11 cellular contexts compared by ENCODE assay signal in the genomic region with DNA sequence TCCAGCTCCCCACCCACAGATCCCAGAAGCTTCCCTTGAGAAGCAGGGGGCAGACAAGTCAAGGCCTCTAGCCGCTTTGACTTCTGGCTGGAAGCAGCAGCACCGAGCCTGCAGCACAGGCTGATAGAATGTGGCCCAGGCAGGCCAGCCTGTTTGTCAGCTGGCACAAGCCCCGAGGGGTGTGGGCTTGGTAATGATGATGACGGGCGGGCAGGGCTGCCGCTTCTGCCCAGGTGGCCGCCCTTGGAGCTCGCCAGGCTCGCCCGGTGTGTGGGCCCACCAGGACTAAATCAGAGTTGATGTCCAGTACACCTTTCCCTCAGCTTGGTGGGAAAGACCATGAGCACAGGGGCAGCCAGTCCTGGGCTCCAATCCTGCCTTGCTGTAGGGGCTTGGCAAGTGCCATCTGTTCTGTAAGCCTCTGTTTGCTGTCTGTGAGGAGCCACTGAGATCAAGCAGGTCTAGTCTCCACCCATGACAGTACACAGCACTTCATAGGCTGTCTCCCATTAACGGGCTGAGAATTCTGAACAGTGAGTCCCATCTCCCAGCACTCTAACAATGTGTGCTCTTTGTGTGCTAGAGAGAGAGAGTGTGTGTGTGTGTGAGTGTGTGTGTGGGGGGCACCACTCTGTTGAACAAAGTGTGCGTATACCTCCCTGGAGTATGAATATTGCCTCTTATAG. TPM values are rescaled to one million over a fixed set of nuclear protein-coding genes. Genes with fewer than 3 reads are reported as not detected.
DNase-seq lines count a peak whose midpoint lies in the region; TF ChIP-seq lines count a peak whose summit lies in the region.
"Had no signal": no experiment of that assay in that cellular context is flagged by ENCODE, and none has a peak within 500 bp of the region (broad histone marks: within the 10 kb centered on the region; RNA-seq: fewer than 3 reads in every experiment).

No MANE protein-coding gene starts in this region.

- H3K27me3 ChIP-seq in ACC112 (ENCODE audit: insufficient read depth, low read length) (no peaks in the 10 kb centered on the region), dorsolateral prefrontal cortex (no peaks in the 10 kb centered on the region), muscle layer of colon (ENCODE audit: control insufficient read depth in 1 of 2, insufficient read depth in 2 of 2, low read length in 2 of 2) (no peaks in the 10 kb centered on the region)
- H3K27me3 ChIP-seq: neutrophil had no signal

- H3K27ac Mint-ChIP-seq in CD14-positive monocyte = peak overlapping the region in 2 of 7 donors; percentile 33 to 66
- H3K27ac Mint-ChIP-seq: WTC11 had no signal

- H3K36me3 ChIP-seq in ACC112 (ENCODE audit: insufficient read depth, low read length) (peaks cover 7% of the 10 kb centered on the region; the same call in 1 of the 2 replicates), muscle layer of colon (ENCODE audit: insufficient read depth, low read length) (no peaks in the 10 kb centered on the region)
- H3K36me3 ChIP-seq: neutrophil had no signal

- peaks cover 48 to 77% of the 10 kb centered on the region in 2 donors for H3K36me3 Mint-ChIP-seq in CD14-positive monocyte
- H3K36me3 Mint-ChIP-seq: WTC11 had no signal

- H3K4me3 Mint-ChIP-seq in CD14-positive monocyte = no peak overlapping the region
- H3K4me3 Mint-ChIP-seq: activated naive CD4-positive, alpha-beta T cell treated with anti-CD3 and anti-CD28 coated beads, Interleukin-2, amount 10 ng/mL, durations not matched to agents 7 days and 5 days; WTC11 had no signal

- H3K79me2 ChIP-seq in ACC112 (ENCODE audit: control insufficient read depth, insufficient read depth, low read length, unreplicated experiment) = peaks cover 47% of the 10 kb centered on the region

- TF ChIP-seq CTCF in dorsolateral prefrontal cortex (IDR thresholded peaks at IDR 0.05 in 54 of 56, conservative IDR thresholded peaks at IDR 0.05 in 2 of 56; ENCODE audit: low read depth in 1 of 56, partially characterized antibody in 56 of 56) (no peak), CD14-positive monocyte (IDR thresholded peaks at IDR 0.05) (no peak)

- peaks cover 39% of the 10 kb centered on the region for H3K4me1 ChIP-seq in ACC112 (ENCODE audit: control insufficient read depth, insufficient read depth, low read length, unreplicated experiment)
- peaks cover 83% of the 10 kb centered on the region for H3K4me1 ChIP-seq in muscle layer of colon (ENCODE audit: insufficient read depth, low read length)

- DNase-seq in NCI-H524 (lab: John Stamatoyannopoulos, UW) (peak; percentile 18 to 75), dorsolateral prefrontal cortex (no peak), iPS-NIHi7 (ENCODE audit: extremely low spot score) (no peak), DMS153 (lab: John Stamatoyannopoulos, UW) (no peak), DMS53 treated with DMSO at 0.1 percent for 48 hours (lab: John Stamatoyannopoulos, UW; ENCODE audit: unreplicated experiment) (no peak), CD14-positive monocyte (ENCODE audit: low spot score) (no peak)
- DNase-seq: activated naive CD4-positive, alpha-beta T cell treated with anti-CD3 and anti-CD28 coated beads, Interleukin-2, amount 10 ng/mL, durations not matched to agents 7 days and 5 days had no signal

- H3K9ac ChIP-seq in muscle layer of colon (ENCODE audit: low read length) = no peak overlapping the region

- H2AFZ ChIP-seq in ACC112 (ENCODE audit: low read length, unreplicated experiment) = no peak overlapping the region

- H3K4me1 Mint-ChIP-seq in CD14-positive monocyte = peaks cover 52% of the 10 kb centered on the region

- no peaks in the 10 kb centered on the region for H3K9me3 Mint-ChIP-seq in CD14-positive monocyte
- H3K9me3 Mint-ChIP-seq: activated naive CD4-positive, alpha-beta T cell treated with anti-CD3 and anti-CD28 coated beads, Interleukin-2, amount 10 ng/mL, durations not matched to agents 7 days and 5 days; WTC11 had no signal

- H3K4me3 ChIP-seq in ACC112 (ENCODE audit: low read depth, low read length) (no peak overlapping the region), dorsolateral prefrontal cortex (peak overlapping the region in 2 of 59 donors; percentile 3 to 7), muscle layer of colon (ENCODE audit: low read depth in 1 of 2, low read length in 2 of 2) (no peak overlapping the region)

- H3K27ac ChIP-seq in ACC112 (ENCODE audit: low read depth, low read length) = peak overlapping the region; percentile 97
- peak overlapping the region in 57 of 59 donors; percentile 19 to 91 (median 72) for H3K27ac ChIP-seq in dorsolateral prefrontal cortex
- peak overlapping the region; percentile 71 for H3K27ac ChIP-seq in muscle layer of colon (ENCODE audit: low read depth, low read length)
- H3K27ac ChIP-seq: neutrophil had no signal

- intact Hi-C loops in dorsolateral prefrontal cortex (cut with DNase I) (loop anchor here in 1 of 2 donors (5.0 kb wide), 1 partner anchor 35 kb away; no protein-coding TSS in a partner anchor), CD14-positive monocyte (cut with micrococcal nuclease) (no loop called here)

- H3K27me3 Mint-ChIP-seq in CD14-positive monocyte (ENCODE audit: low read depth in 3 of 3) = no peaks in the 10 kb centered on the region
- H3K27me3 Mint-ChIP-seq: activated naive CD4-positive, alpha-beta T cell treated with anti-CD3 and anti-CD28 coated beads, Interleukin-2, amount 10 ng/mL, durations not matched to agents 7 days and 5 days had no signal

- no peaks in the 10 kb centered on the region for H3K9me3 ChIP-seq in muscle layer of colon (ENCODE audit: low read length)
- H3K9me3 ChIP-seq: neutrophil had no signal

RNA-seq across cellular contexts. Expression of a gene that starts 26.8 kb away (rescaled TPM):
- 100 to 1,000 TPM; 104 to 402 (median 289) TPM for total RNA-seq in dorsolateral prefrontal cortex
- polyA plus RNA-seq in CD14-positive monocyte = 10 to 100 TPM; 39.8 to 72.5 TPM

Comparison
In these comparisons a context has a peak if more than half of its experiments do, and no peak if none do; other contexts are left out.
1. DNase-seq: peak in NCI-H524 (2 of 2); none in dorsolateral prefrontal cortex (0 of 10), iPS-NIHi7 (single experiment), DMS153 (single experiment), DMS53 treated with DMSO at 0.1 percent for 48 hours (single experiment) and CD14-positive monocyte (single experiment).
2. Peak in every context shown above with its lines, with median percentiles within 50 percentile points of each other: H3K27ac ChIP-seq.